In the genomic region with DNA sequence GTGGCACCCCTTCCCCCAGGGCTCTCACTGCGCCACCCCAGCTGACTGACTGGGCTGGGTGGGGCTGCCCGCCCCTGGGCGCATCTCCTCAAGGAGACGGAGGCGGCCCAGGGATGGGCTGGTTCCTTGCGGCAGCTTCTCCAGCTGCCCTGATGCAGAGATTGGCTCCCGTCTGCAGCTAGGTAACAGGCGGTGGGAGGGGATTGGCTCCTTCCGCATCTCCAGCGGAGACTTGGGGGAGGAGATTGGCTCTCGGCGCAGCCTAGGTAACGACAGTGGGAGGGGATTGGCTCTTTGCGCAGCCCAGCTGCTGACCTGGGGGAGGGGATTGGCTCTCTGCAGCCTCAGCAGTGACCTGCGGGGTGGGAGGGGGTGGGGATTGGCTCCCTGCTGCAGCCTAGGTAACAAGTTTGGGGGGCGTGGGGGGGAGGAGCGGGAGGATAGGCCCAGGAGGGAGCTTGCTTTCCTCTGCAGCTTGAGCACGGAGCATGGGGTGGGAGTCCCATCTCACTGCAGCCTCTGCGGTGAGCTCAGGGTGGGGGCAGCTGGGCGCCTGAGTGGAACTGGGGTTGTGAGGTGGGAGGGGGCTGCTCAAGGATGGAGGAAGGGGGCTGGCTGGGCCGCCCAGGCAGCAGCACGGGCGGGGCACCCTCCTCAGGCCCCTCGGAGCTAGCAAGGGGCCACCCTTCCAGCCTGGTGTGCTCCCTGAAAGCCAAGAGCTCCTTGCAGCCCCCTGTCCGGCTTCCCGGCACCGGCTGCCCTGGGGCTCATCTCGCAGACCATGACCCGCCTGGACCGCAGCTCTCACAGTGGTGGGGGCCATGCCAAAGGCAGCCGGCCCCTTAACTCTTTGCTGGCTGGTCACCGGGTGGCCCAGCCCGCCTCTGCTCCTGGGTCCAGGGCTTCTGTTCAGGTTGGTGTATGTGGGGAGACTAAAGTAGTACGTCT, we compare ENCODE assay signal across 8 cellular contexts. TPM values are rescaled to one million over a fixed set of nuclear protein-coding genes. Genes with fewer than 3 reads are reported as not detected.
A peak's percentile ranks its signal among the peaks of the same experiment; 100 is the strongest.
DNase-seq lines count a peak whose midpoint lies in the region; ATAC-seq and TF ChIP-seq lines count a peak whose summit lies in the region.

No MANE protein-coding gene starts in this region.

- H3K4me2 ChIP-seq in mammary epithelial cell (ENCODE audit: insufficient read depth, low read depth, low read length) (peak overlapping the region; percentile 82), smooth muscle cell (peak overlapping the region; percentile 85)

- in situ Hi-C loops in mammary epithelial cell (cut with MboI; ENCODE audit: low sequenced_read_pairs in 2 of 2): no loop called here

- no peak for TF ChIP-seq CTCF in mammary epithelial cell (conservative IDR thresholded peaks at IDR 0.05 in 1 of 2, IDR thresholded peaks at IDR 0.05 in 1 of 2; ENCODE audit: extremely low read depth in 1 of 2, insufficient read depth in 1 of 2, low read depth in 1 of 2, low read length in 2 of 2)
- TF ChIP-seq CTCF in smooth muscle cell (IDR thresholded peaks at IDR 0.05; ENCODE audit: borderline replicate concordance, insufficient read depth, poor library complexity, severe bottlenecking): no peak
- TF ChIP-seq CTCF in GM20000 (IDR thresholded peaks at IDR 0.05; ENCODE audit: extremely low read depth, missing control alignments): no peak

- DNase-seq in NCI-H2196 (lab: John Stamatoyannopoulos, UW; ENCODE audit: unreplicated experiment) (peak; percentile 96), mammary epithelial cell (peak; percentile 93), islet precursor cell (peak; percentile 100), smooth muscle cell (lab: John Stamatoyannopoulos, UW; ENCODE audit: unreplicated experiment) (peak; percentile 41), GM20000 (ENCODE audit: low spot score) (no peak)
- DNase-seq in effector CD8-positive, alpha-beta T cell (lab: John Stamatoyannopoulos, UW): no peak

- H2AFZ ChIP-seq in mammary epithelial cell (ENCODE audit: low read depth, low read length) (no peak overlapping the region), smooth muscle cell (ENCODE audit: low read depth) (no peak overlapping the region)

- H3K4me3 ChIP-seq in mammary epithelial cell (replicated peaks in 1 of 3; ENCODE audit: insufficient read depth in 1 of 3, low read depth in 2 of 3, low read length in 3 of 3) (peak overlapping the region; percentile 8 to 87 (median 23)), smooth muscle cell (peak overlapping the region; percentile 40)

- peaks cover 37% of the 10 kb centered on the region for H3F3A ChIP-seq in smooth muscle cell (ENCODE audit: low read depth)

- BruUV-seq in mammary epithelial cell (replicated peaks; lab: Mats Ljungman, UMichigan): no TSS peak

- H3K9me3 ChIP-seq in ES-I3 (ENCODE audit: control insufficient read depth, insufficient read depth, low read length): no peaks in the 10 kb centered on the region
- no peaks in the 10 kb centered on the region for H3K9me3 ChIP-seq in mammary epithelial cell (replicated peaks; ENCODE audit: insufficient read depth, low read length)
- H3K9me3 ChIP-seq in smooth muscle cell (replicated peaks; ENCODE audit: low read depth): no peaks in the 10 kb centered on the region

- H3K9ac ChIP-seq in ES-I3 (ENCODE audit: low read depth, low read length) (peak overlapping the region; percentile 92), mammary epithelial cell (ENCODE audit: insufficient read depth, low read length) (peak overlapping the region; percentile 25), smooth muscle cell (ENCODE audit: low read depth) (peak overlapping the region; percentile 44)

- H3K36me3 ChIP-seq in ES-I3 (ENCODE audit: insufficient read depth, low read length) (peaks cover 36% of the 10 kb centered on the region), mammary epithelial cell (ENCODE audit: insufficient read depth, low read length) (peaks cover 27% of the 10 kb centered on the region), smooth muscle cell (ENCODE audit: low read depth) (no peaks in the 10 kb centered on the region)

- peaks cover 96% of the 10 kb centered on the region for H3K79me2 ChIP-seq in mammary epithelial cell (ENCODE audit: insufficient read depth, low read length)
- H3K79me2 ChIP-seq in smooth muscle cell (ENCODE audit: low read depth): peaks cover 69% of the 10 kb centered on the region

- no peak for ATAC-seq in GM21526 (IDR thresholded peaks at IDR 0.05; ENCODE audit: low FRiP score, unreplicated experiment)

- intact Hi-C loops in mammary epithelial cell (cut with micrococcal nuclease): loop anchor here (1.0 kb wide), 1 partner anchor 20 kb away; no protein-coding TSS in a partner anchor

- H3K27me3 ChIP-seq in mammary epithelial cell (ENCODE audit: insufficient read depth, low read length) (no peaks in the 10 kb centered on the region), smooth muscle cell (ENCODE audit: low read depth) (no peaks in the 10 kb centered on the region)

- H3K27ac ChIP-seq in mammary epithelial cell (ENCODE audit: insufficient read depth, low read depth, low read length): peak overlapping the region; percentile 51
- H3K27ac ChIP-seq in smooth muscle cell (ENCODE audit: low read depth): peak overlapping the region; percentile 94

- no peaks in the 10 kb centered on the region for H4K20me1 ChIP-seq in mammary epithelial cell (ENCODE audit: insufficient read depth, low read length)
- H4K20me1 ChIP-seq in smooth muscle cell (ENCODE audit: low read depth): peaks cover 74% of the 10 kb centered on the region

- CTCF ChIA-PET in mammary epithelial cell (lab: Charles Lee; ENCODE audit: low non-redundant PET): interaction anchor here (0.6 to 0.9 kb wide), 3 partner anchors 28 to 43 kb away, joined by 3 to 8 read pairs (median 4); no protein-coding TSS in a partner anchor

- dilution Hi-C loops in mammary epithelial cell (cut with HindIII; ENCODE audit: low sequenced_read_pairs): no loop called here

- WGBS in mammary epithelial cell (ENCODE audit: low coverage, missing lambda C conversion rate): 7% methylated on average over 13 of the region's 34 CpGs
- 9% methylated on average over 27 of the region's 34 CpGs for WGBS in smooth muscle cell (ENCODE audit: low lambda C conversion rate)

- H3K4me1 ChIP-seq in ES-I3 (ENCODE audit: insufficient read depth, low read length) (peaks cover 44% of the 10 kb centered on the region), mammary epithelial cell (ENCODE audit: insufficient read depth, low read length) (peaks cover 55% of the 10 kb centered on the region), smooth muscle cell (ENCODE audit: low read depth) (peaks cover 40% of the 10 kb centered on the region)

RNA-seq across cellular contexts. Expression of gene NFE2L1, which starts 6.4 kb away (rescaled TPM):
- total RNA-seq in mammary epithelial cell: 100 to 1,000 TPM; 283 to 291 TPM
- polyA plus RNA-seq in mammary epithelial cell: 138 TPM
- 315 TPM for polyA minus RNA-seq in mammary epithelial cell
- total RNA-seq in smooth muscle cell: 101 and 103 TPM in 2 replicates
- polyA plus RNA-seq in smooth muscle cell: 61.0 and 67.6 TPM in 2 replicates

RNA-seq across cellular contexts. Expression of gene COPZ2, which starts 16.9 kb away (rescaled TPM):
- total RNA-seq in mammary epithelial cell (10 to 100 TPM; 11.2 to 46.2 TPM), smooth muscle cell (70.6 and 91.8 TPM in 2 replicates)
- polyA plus RNA-seq in mammary epithelial cell (15.6 TPM), smooth muscle cell (193 and 257 TPM in 2 replicates)
- polyA minus RNA-seq in mammary epithelial cell: 14.1 TPM

RNA-seq across cellular contexts. Expression of gene CBX1, which starts 46.8 kb away (rescaled TPM):
- total RNA-seq in mammary epithelial cell (10 to 100 TPM; 35.0 to 69.2 TPM), smooth muscle cell (63.4 and 72.7 TPM in 2 replicates)
- polyA plus RNA-seq in mammary epithelial cell (31.1 TPM), smooth muscle cell (32.7 and 35.6 TPM in 2 replicates)
- polyA minus RNA-seq in mammary epithelial cell: 27.7 TPM

RNA-seq across cellular contexts. Expression of gene SNX11, which starts 53.1 kb away (rescaled TPM):
- total RNA-seq in mammary epithelial cell (10 to 100 TPM; 20.2 to 25.8 TPM), smooth muscle cell (9.9 and 15.3 TPM in 2 replicates)
- polyA plus RNA-seq in mammary epithelial cell (16.8 TPM), smooth muscle cell (22.7 and 22.9 TPM in 2 replicates)
- 28.8 TPM for polyA minus RNA-seq in mammary epithelial cell

Comparison
In these comparisons a context has a peak if more than half of its experiments do, and no peak if none do; other contexts are left out.
1. H3K9ac ChIP-seq: peak in every context shown above with its lines; median percentile 92 in ES-I3; 44 in smooth muscle cell; 25 in mammary epithelial cell.
2. DNase-seq: peak in NCI-H2196 (single experiment), mammary epithelial cell (single experiment), islet precursor cell (single experiment) and smooth muscle cell (single experiment); none in effector CD8-positive, alpha-beta T cell (single experiment) and GM20000 (single experiment).